8 cellular contexts compared by ENCODE assay signal in the genomic region with DNA sequence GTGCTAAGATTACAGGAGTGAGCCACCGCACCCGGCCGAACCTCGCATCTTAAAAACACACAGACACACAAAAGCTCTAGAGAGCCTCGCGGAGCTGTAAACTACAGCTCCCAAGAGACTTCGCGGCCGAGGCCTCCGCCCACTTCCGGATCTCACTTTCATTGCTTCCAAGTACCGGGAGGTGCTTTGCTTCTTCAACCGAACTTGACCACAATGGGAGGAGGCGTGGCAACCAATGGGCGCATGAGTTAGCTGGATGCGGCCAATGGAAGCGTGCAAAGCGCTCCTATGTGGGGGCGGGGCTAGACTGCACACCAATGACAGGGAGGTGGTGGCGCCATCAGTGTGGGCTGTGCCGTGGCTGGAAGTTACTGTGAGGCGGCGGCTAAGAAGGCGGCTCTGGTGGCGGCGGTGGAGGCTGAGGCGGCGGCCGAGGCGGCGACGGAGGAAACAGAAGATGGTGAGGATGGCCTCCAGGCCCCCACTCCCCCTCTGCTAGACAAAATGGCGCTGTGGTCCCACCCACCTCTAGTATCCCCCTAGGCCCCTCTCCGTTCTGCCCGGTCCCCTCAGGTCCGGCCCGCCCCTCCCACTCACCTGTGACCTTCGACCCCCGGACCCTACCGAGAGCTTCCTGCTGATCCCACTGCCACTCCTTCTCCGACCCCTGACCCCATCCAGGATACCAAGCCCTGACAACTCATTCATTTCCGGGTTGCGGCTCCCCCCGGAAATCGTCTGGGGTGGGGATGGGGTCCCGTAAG. TPM values are rescaled to one million over a fixed set of nuclear protein-coding genes. Genes with fewer than 3 reads are reported as not detected.
DNase-seq lines count a peak whose midpoint lies in the region; ATAC-seq and TF ChIP-seq lines count a peak whose summit lies in the region.

DDA1 (plus strand) TSS at position 366 of the 764 bp plus-strand sequence; CDS start at position 458, 92 bp downstream.

- H3K36me3 Mint-ChIP-seq in Calu3 (ENCODE audit: insufficient read depth, unreplicated experiment) = peaks cover 61% of the 10 kb centered on the region

- TF ChIP-seq RAD21 in IMR-90 (IDR thresholded peaks at IDR 0.05; ENCODE audit: low read length) = no peak

- in situ Hi-C loops in IMR-90 (cut with MboI; ENCODE audit: low sequenced_read_pairs) = no loop called here

- peaks cover 16% of the 10 kb centered on the region for H3K36me3 ChIP-seq in IMR-90 (ENCODE audit: control insufficient read depth, insufficient read depth, low read length)

- ATAC-seq in GM21526 (IDR thresholded peaks at IDR 0.05; ENCODE audit: low FRiP score, unreplicated experiment) (peak; percentile 56), IMR-90 (ENCODE audit: low read depth) (peak; percentile 87)

- no peak within 1 kb of the TSS for H3K18ac ChIP-seq in IMR-90 (ENCODE audit: low read depth, low read length)

- H3K9me1 ChIP-seq in IMR-90 (ENCODE audit: insufficient read depth, low read length) = peaks cover 22% of the 10 kb centered on the region

- H3K4ac ChIP-seq in IMR-90 (ENCODE audit: low read depth, low read length) = peak within 1 kb of the TSS; percentile 67

- peak within 1 kb of the TSS; percentile 52 for H4K91ac ChIP-seq in IMR-90 (ENCODE audit: insufficient read depth, low read depth, low read length)

- H3K9ac ChIP-seq in IMR-90 (ENCODE audit: low read depth, low read length) = peak within 1 kb of the TSS; percentile 67

- DNase-seq in Calu3 (peak; percentile 96), IMR-90 (peak; percentile 100), OCI-M1 (lab: John Stamatoyannopoulos, UW) (peak; percentile 100), activated T-cell treated with anti-CD3 and anti-CD28 coated beads for 24 hours (ENCODE audit: low read depth) (peak; percentile 99), epidermal melanocyte (ENCODE audit: insufficient read length, low spot score) (peak; percentile 98), middle frontal gyrus (ENCODE audit: extremely low spot score, low spot score) (peak; percentile 98)
- DNase-seq in stimulated activated CD8-positive, alpha-beta memory T cell treated with anti-CD3 and anti-CD28 coated beads, Interleukin-2, amount 100 ng/mL, for 48 hours (ENCODE audit: low read depth in 2 of 2) = peak; percentile 96 to 98

- peak within 1 kb of the TSS; percentile 60 for H3K27ac ChIP-seq in IMR-90 (ENCODE audit: insufficient read depth, low read length)

- H2AK5ac ChIP-seq in IMR-90 (ENCODE audit: low read depth, low read length) = peak within 1 kb of the TSS; percentile 94

- peak within 1 kb of the TSS; percentile 95 for H3K14ac ChIP-seq in IMR-90 (replicated peaks; ENCODE audit: low read depth, low read length)

- TF ChIP-seq POLR2A in IMR-90 (IDR thresholded peaks at IDR 0.05; ENCODE audit: low read depth, low read length) = peak; percentile 70; the same call in 1 of the 2 replicates

- H4K8ac ChIP-seq in IMR-90 (ENCODE audit: low read depth in 2 of 2, low read length in 2 of 2) = peak within 1 kb of the TSS; percentile 20 to 97; a peak in 2 of 4 replicates

- peak within 1 kb of the TSS; percentile 95 for H2AFZ ChIP-seq in IMR-90 (replicated peaks; ENCODE audit: low read length, poor library complexity)

- peak within 1 kb of the TSS; percentile 95 for H3K27ac Mint-ChIP-seq in Calu3 (ENCODE audit: unreplicated experiment)

- peak within 1 kb of the TSS; percentile 53; the same call in 1 of the 2 replicates for H2BK120ac ChIP-seq in IMR-90 (ENCODE audit: low read depth, low read length)

- peak within 1 kb of the TSS; percentile 69 for H2BK5ac ChIP-seq in IMR-90 (ENCODE audit: low read depth, low read length, poor library complexity, severe bottlenecking)

- no peak within 1 kb of the TSS for H2BK15ac ChIP-seq in IMR-90 (ENCODE audit: low read depth, low read length)

- H3K9me3 ChIP-seq in IMR-90 (ENCODE audit: control insufficient read depth, insufficient read depth, low read length) = no peaks in the 10 kb centered on the region

- H3K56ac ChIP-seq in IMR-90 (ENCODE audit: extremely low read depth, insufficient read depth, low read length) = peak within 1 kb of the TSS; percentile 59; the same call in 1 of the 2 replicates

- H3K4me3 ChIP-seq in IMR-90 (ENCODE audit: insufficient read depth, low read depth, low read length) = peak within 1 kb of the TSS; percentile 60

- peak within 1 kb of the TSS; percentile 100 for H2AK9ac ChIP-seq in IMR-90 (replicated peaks; ENCODE audit: low read depth, low read length, poor library complexity)

- WGBS in IMR-90 (ENCODE audit: extremely low coverage in 2 of 2, insufficient read length in 1 of 2), 2 experiments = 4% methylated on average over 11 of the region's 46 CpGs; no CpG with 5 or more reads in 1 of the 2 experiments

- POLR2A ChIA-PET in IMR-90 (lab: Charles Lee; ENCODE audit: unreplicated experiment) = interaction anchor here (0.7 kb wide), 1 partner anchor 96 kb away, joined by 4 read pairs; the partner anchor contains the start of gene BST2

- peak within 1 kb of the TSS; percentile 96 for H3K23ac ChIP-seq in IMR-90 (ENCODE audit: low read depth, low read length)

- 0 out of 2 replicates have a peak within 1 kb of the TSS, but pooled peaks have one; percentile 23 for H2BK20ac ChIP-seq in IMR-90 (ENCODE audit: low read depth, low read length)

- peaks cover 15% of the 10 kb centered on the region for H3K4me1 ChIP-seq in IMR-90 (ENCODE audit: control insufficient read depth, insufficient read depth, low read length)

- H4K5ac ChIP-seq in IMR-90 (ENCODE audit: low read depth, low read length) = peak within 1 kb of the TSS; percentile 69

- H3K27me3 ChIP-seq in IMR-90 (ENCODE audit: control insufficient read depth, insufficient read depth, low read length) = no peaks in the 10 kb centered on the region

- no peaks in the 10 kb centered on the region for H3K9me3 Mint-ChIP-seq in Calu3 (ENCODE audit: low read depth, unreplicated experiment)

- H3K4me2 ChIP-seq in IMR-90 (ENCODE audit: low read depth, low read length) = peak within 1 kb of the TSS; percentile 98

- TF ChIP-seq CTCF in Calu3 (IDR thresholded peaks at IDR 0.05; ENCODE audit: unreplicated experiment) = no peak
- TF ChIP-seq CTCF in IMR-90 (conservative IDR thresholded peaks at IDR 0.05; ENCODE audit: low read depth, low read length) = no peak

- H3K4me1 Mint-ChIP-seq in Calu3 (ENCODE audit: low read depth, unreplicated experiment) = peaks cover 27% of the 10 kb centered on the region

- H3K79me1 ChIP-seq in IMR-90 (ENCODE audit: low read depth in 1 of 2, low read length in 2 of 2) = peaks cover 30 to 73% of the 10 kb centered on the region in 2 experiments

- peaks cover 29% of the 10 kb centered on the region for H4K20me1 ChIP-seq in IMR-90 (ENCODE audit: insufficient read depth, low read length)

- intact Hi-C loops in Calu3 (cut with micrococcal nuclease; ENCODE audit: unreplicated experiment) = no loop called here
- intact Hi-C loops in IMR-90 (cut with micrococcal nuclease) = loop anchor here (1.0 kb wide), 1 partner anchor 25 kb away; the partner anchor contains the start of gene ANO8

- no peaks in the 10 kb centered on the region for H3K27me3 Mint-ChIP-seq in Calu3 (ENCODE audit: unreplicated experiment)

- TSS peak; percentile 64 for BruUV-seq in Calu3 (replicated peaks; lab: Mats Ljungman, UMichigan)
- BruUV-seq in IMR-90 (replicated peaks; lab: Mats Ljungman, UMichigan) = TSS peak; percentile 31

- H3K4me3 Mint-ChIP-seq in Calu3 (ENCODE audit: low read depth, unreplicated experiment) = peak within 1 kb of the TSS; percentile 99

- dilution Hi-C loops in IMR-90 (cut with HindIII; ENCODE audit: low sequenced_read_pairs, unreplicated experiment) = no loop called here

- CTCF ChIA-PET in Calu3 (lab: Charles Lee) (interaction anchor here (0.6 to 0.8 kb wide), 4 partner anchors 8 to 692 kb away, joined by 3 to 7 read pairs (median 3); no protein-coding TSS in a partner anchor), IMR-90 (lab: Yijun Ruan, JAX) (interaction anchor here (0.6 to 0.7 kb wide), 3 partner anchors 17 to 753 kb away, joined by 3 read pairs; no protein-coding TSS in a partner anchor)

TF ChIP-seq in IMR-90, 13 proteins besides CTCF, POLR2A, EP300 and RAD21 (continues in another document):
- TF ChIP-seq RCOR1 (IDR thresholded peaks at IDR 0.05; ENCODE audit: insufficient replicate concordance, low read length) (no peak), CHD1 (IDR thresholded peaks at IDR 0.05; ENCODE audit: low read depth, low read length) (no peak), CEBPB (IDR thresholded peaks at IDR 0.05; ENCODE audit: low read depth, low read length) (peak; percentile 36; the same call in 1 of the 2 replicates), MAFK (IDR thresholded peaks at IDR 0.05; ENCODE audit: low read depth, low read length) (no peak), MAZ (IDR thresholded peaks at IDR 0.05; ENCODE audit: borderline replicate concordance, low read depth, low read length) (peak; percentile 66; the same call in 1 of the 2 replicates), SMC3 (IDR thresholded peaks at IDR 0.05; ENCODE audit: low read depth, low read length) (no peak), MXI1 (IDR thresholded peaks at IDR 0.05; ENCODE audit: borderline replicate concordance, low read depth, low read length) (peak; percentile 62; the same call in 1 of the 2 replicates), RFX5 (IDR thresholded peaks at IDR 0.05; ENCODE audit: low read depth, low read length) (no peak), BHLHE40 (IDR thresholded peaks at IDR 0.05; ENCODE audit: low read depth, low read length) (no peak)
- TF ChIP-seq, protein P1, sequence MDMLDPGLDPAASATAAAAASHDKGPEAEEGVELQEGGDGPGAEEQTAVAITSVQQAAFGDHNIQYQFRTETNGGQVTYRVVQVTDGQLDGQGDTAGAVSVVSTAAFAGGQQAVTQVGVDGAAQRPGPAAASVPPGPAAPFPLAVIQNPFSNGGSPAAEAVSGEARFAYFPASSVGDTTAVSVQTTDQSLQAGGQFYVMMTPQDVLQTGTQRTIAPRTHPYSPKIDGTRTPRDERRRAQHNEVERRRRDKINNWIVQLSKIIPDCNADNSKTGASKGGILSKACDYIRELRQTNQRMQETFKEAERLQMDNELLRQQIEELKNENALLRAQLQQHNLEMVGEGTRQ (IDR thresholded peaks at IDR 0.05; ENCODE audit: low read depth, low read length) = no peak
- TF ChIP-seq, protein P2, sequence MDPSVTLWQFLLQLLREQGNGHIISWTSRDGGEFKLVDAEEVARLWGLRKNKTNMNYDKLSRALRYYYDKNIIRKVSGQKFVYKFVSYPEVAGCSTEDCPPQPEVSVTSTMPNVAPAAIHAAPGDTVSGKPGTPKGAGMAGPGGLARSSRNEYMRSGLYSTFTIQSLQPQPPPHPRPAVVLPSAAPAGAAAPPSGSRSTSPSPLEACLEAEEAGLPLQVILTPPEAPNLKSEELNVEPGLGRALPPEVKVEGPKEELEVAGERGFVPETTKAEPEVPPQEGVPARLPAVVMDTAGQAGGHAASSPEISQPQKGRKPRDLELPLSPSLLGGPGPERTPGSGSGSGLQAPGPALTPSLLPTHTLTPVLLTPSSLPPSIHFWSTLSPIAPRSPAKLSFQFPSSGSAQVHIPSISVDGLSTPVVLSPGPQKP (IDR thresholded peaks at IDR 0.05; ENCODE audit: borderline replicate concordance, low read depth, low read length) = no peak

RNA-seq across cellular contexts. Expression of gene DDA1, which starts in this region (rescaled TPM):
- 50.8 and 54.9 TPM in 2 replicates for total RNA-seq in Calu3 (2022)
- total RNA-seq in IMR-90 (2012; rRNA removed) = 33.7 and 35.0 TPM in 2 replicates
- polyA plus RNA-seq in IMR-90 (2012; rRNA removed) = 87.2 and 113 TPM in 2 replicates
- 105 and 131 TPM in 2 replicates for polyA plus RNA-seq in IMR-90 (2012; cell fraction: cytosol; rRNA removed)
- polyA plus RNA-seq in IMR-90 (2012; cell fraction: nucleus; rRNA removed; ENCODE audit: low replicate concordance) = 54.5 and 126 TPM in 2 replicates

Comparison
In these comparisons a context has a peak if more than half of its experiments do, and no peak if none do; other contexts are left out.
1. Peak in every context shown above with its lines: DNase-seq, ATAC-seq, H3K4me3 ChIP-seq and H3K27ac ChIP-seq.